8 cellular contexts compared by ENCODE assay signal in genomic region chr1:35726814-35727433, GRCh38. TPM values are rescaled to one million over a fixed set of nuclear protein-coding genes. Genes with fewer than 3 reads are reported as not detected.
A peak's percentile ranks its signal among the peaks of the same experiment; 100 is the strongest.
DNase-seq lines count a peak whose midpoint lies in the region; ATAC-seq, FAIRE-seq and TF ChIP-seq lines count a peak whose summit lies in the region.

No MANE protein-coding gene starts in this region.

- DNase-seq in A549 (ENCODE audit: low read depth in 1 of 2, low spot score in 1 of 2) (peak; percentile 44 to 52), NCI-H2107 treated with DMSO at 0.1 percent for 48 hours (lab: John Stamatoyannopoulos, UW; ENCODE audit: unreplicated experiment) (peak; percentile 43), UCSD-AML1 (lab: John Stamatoyannopoulos, UW; ENCODE audit: unreplicated experiment) (peak; percentile 49), cardiac fibroblast (ENCODE audit: low read depth in 2 of 2) (peak; percentile 71 to 76), kidney tubule cell (ENCODE audit: low spot score) (peak; percentile 58), GM19238 (ENCODE audit: insufficient read length, low spot score) (no peak)
- peak; percentile 22 for DNase-seq in stimulated activated CD8-positive, alpha-beta memory T cell treated with anti-CD3 and anti-CD28 coated beads, Interleukin-12 subunit alpha, Interleukin-12 subunit beta, amount 100 ng/mL, for 4 hours (ENCODE audit: low read depth)

- ATAC-seq in A549 = peak; percentile 94 to 97

- H3K27ac ChIP-seq in A549 = no peak overlapping the region

- TF ChIP-seq EP300 in A549 (IDR thresholded peaks at IDR 0.05) = no peak

- FAIRE-seq in A549 (lab: Jason Lieb, UNC) = no peak

- TF ChIP-seq RAD21 in A549 (conservative IDR thresholded peaks at IDR 0.05 in 1 of 2, IDR thresholded peaks at IDR 0.05 in 1 of 2) = peak; percentile 71 to 72

- POLR2A ChIA-PET in A549 (lab: Yijun Ruan, JAX) = interaction anchor here (1.3 kb wide), 1 partner anchor 9 kb away, joined by 3 read pairs; no protein-coding TSS in a partner anchor

- H3K4me3 ChIP-seq in A549 (no peak overlapping the region), GM12875 (ENCODE audit: low read depth, low read length) (no peak overlapping the region), cardiac fibroblast (replicated peaks in 1 of 2; ENCODE audit: low read depth in 2 of 2, low read length in 2 of 2) (no peak overlapping the region)

- TF ChIP-seq POLR2A in A549 (IDR thresholded peaks at IDR 0.05; ENCODE audit: low read length) = no peak

- H3K9me3 ChIP-seq in A549 = no peaks in the 10 kb centered on the region

- CTCF ChIA-PET in A549 (lab: Yijun Ruan, JAX) = interaction anchor here (0.6 to 5.4 kb wide), 54 partner anchors 11 to 867 kb away, joined by 3 to 69 read pairs (median 4); partner anchors contain the start of genes KIAA0319L, SMIM12 and TFAP2E

- no peaks in the 10 kb centered on the region for H3K4me1 ChIP-seq in A549

- no peak overlapping the region for H3K4me2 ChIP-seq in A549

- WGBS in A549 (ENCODE audit: missing lambda C conversion rate) = 13% methylated on average over 4 of the region's 5 CpGs

- TF ChIP-seq CTCF in A549 (IDR thresholded peaks at IDR 0.05) (peak; percentile 73), GM12875 (IDR thresholded peaks at IDR 0.05; ENCODE audit: borderline replicate concordance, insufficient read depth, low read depth, low read length) (peak; percentile 85), cardiac fibroblast (IDR thresholded peaks at IDR 0.05; ENCODE audit: low read depth, low read length) (peak; percentile 91)

TF ChIP-seq in A549, 52 proteins besides CTCF, POLR2A, EP300 and RAD21:
- peak; percentile 57; the same call in 2 of the 3 replicates for TF ChIP-seq SMC3 (IDR thresholded peaks at IDR 0.05)
- no peak for TF ChIP-seq SREBF2 (IDR thresholded peaks at IDR 0.05)
TF ChIP-seq in A549: peak in this region for 1.

RNA-seq across cellular contexts. Expression of gene C1orf216, which starts 8.2 kb away (rescaled TPM):
- polyA plus RNA-seq in A549 (2011; rRNA removed) (12.0 and 12.1 TPM in 2 replicates), A549 (2017; fragmentation: RNase III; extraction: RNeasy Plus Mini Kit Qiagen cat#74134 plus additional on column Dnase treatment) (14.7 to 18.0 TPM (median 17.7 TPM) in 3 replicates)
- 7.8 and 9.2 TPM in 2 replicates for polyA plus RNA-seq in A549 (2012; cell fraction: cytosol; rRNA removed)
- 11.4 and 17.3 TPM in 2 replicates for polyA plus RNA-seq in A549 (2012; cell fraction: nucleus; rRNA removed)
- polyA minus RNA-seq in A549 (2011; rRNA and poly(A)+ RNA removed) = 11.4 and 11.6 TPM in 2 replicates

RNA-seq across cellular contexts. Expression of gene CLSPN, which starts 42.9 kb away (rescaled TPM):
- polyA plus RNA-seq in A549 (2011; rRNA removed) = 13.6 and 17.5 TPM in 2 replicates
- polyA plus RNA-seq in A549 (2012; cell fraction: cytosol; rRNA removed) = 7.6 and 9.4 TPM in 2 replicates
- 5.8 and 7.0 TPM in 2 replicates for polyA plus RNA-seq in A549 (2012; cell fraction: nucleus; rRNA removed)
- 17.5 to 19.0 TPM (median 18.4 TPM) in 3 replicates for polyA plus RNA-seq in A549 (2017; fragmentation: RNase III; extraction: RNeasy Plus Mini Kit Qiagen cat#74134 plus additional on column Dnase treatment)
- 10.2 and 10.9 TPM in 2 replicates for polyA minus RNA-seq in A549 (2011; rRNA and poly(A)+ RNA removed)
